1 cellular context compared by ENCODE assay signal in the genomic region with DNA sequence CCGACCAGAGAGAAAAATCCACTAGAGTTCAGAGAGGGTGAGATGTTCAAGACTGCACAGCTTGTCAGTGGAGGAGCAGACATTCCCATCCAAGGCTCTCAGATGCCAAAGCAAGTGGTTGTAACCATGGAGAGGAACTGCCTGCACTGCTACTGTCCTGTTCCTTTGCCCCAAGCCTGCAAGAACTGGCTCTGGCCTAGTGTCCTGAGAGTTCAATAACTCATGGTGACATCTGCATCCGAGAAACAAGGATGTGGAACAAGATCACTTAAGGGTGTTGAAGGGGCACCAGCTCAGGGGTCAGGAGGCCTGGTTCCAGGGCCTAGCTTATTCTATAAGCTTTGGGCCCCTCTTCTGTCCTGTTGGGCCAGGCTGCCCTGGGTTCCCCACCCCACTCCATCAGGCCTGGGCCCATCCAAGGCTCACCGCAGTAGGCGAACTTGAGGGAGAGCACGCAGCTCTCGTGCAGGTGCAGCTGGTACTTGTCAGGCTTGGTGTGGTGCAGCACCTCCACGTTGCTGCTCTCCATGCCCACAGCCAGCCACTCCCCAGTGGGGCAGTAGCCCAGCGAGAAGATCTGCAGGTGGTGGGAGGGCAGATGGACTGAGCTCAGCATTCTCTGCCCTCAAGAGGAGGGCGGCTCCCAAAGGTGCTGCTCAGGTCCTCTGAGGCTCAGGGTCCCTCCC.
TF ChIP-seq lines count a peak whose summit lies in the region.

No MANE protein-coding gene starts in this region.

TF ChIP-seq in GM12878, 131 proteins besides CTCF, POLR2A, EP300 and RAD21:
- TF ChIP-seq MXI1 (IDR thresholded peaks at IDR 0.05; ENCODE audit: low read depth, low read length) (no peak), NFXL1 (IDR thresholded peaks at IDR 0.05; ENCODE audit: borderline replicate concordance) (no peak)
- TF ChIP-seq, protein P1, sequence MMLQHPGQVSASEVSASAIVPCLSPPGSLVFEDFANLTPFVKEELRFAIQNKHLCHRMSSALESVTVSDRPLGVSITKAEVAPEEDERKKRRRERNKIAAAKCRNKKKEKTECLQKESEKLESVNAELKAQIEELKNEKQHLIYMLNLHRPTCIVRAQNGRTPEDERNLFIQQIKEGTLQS (IDR thresholded peaks at IDR 0.05; ENCODE audit: borderline replicate concordance, extremely low read depth, low read depth, low read length) = no peak
